12 cellular contexts compared by ENCODE assay signal in genomic region chr7:116434820-116435341, GRCh38.
A peak's percentile ranks its signal among the peaks of the same experiment; 100 is the strongest.
DNase-seq lines count a peak whose midpoint lies in the region; ATAC-seq and TF ChIP-seq lines count a peak whose summit lies in the region.
"Had no signal": no experiment of that assay in that cellular context is flagged by ENCODE, and none has a peak within 500 bp of the region (broad histone marks: within the 10 kb centered on the region; RNA-seq: fewer than 3 reads in every experiment).

No MANE protein-coding gene starts in this region.

- 68% methylated on average over 1 of the region's 1 CpG for WGBS in suprapubic skin

- TF ChIP-seq EP300 in suprapubic skin (IDR thresholded peaks at IDR 0.05): peak; percentile 26

- DNase-seq in HS-27A (ENCODE audit: low read depth) (peak; percentile 77), ascending aorta (ENCODE audit: low spot score in 2 of 2) (no peak), foreskin fibroblast (peak; percentile 78 to 85), suprapubic skin (ENCODE audit: low spot score in 2 of 2) (no peak), germinal center (ENCODE audit: low spot score) (no peak)
- DNase-seq in activated CD4-positive, CD25-positive, alpha-beta regulatory T cell treated with anti-CD3 and anti-CD28 coated beads, Interleukin-2, amount 50 U/mL, for 72 hours: no peak
- DNase-seq in stimulated activated naive CD4-positive, alpha-beta T cell treated with Interleukin-2 at 50 U/mL for 16 hours (lab: John Stamatoyannopoulos, UW): no peak
- DNase-seq: NCI-H1694 treated with DMSO at 0.1 percent for 48 hours, T-helper 17 cell, tibial artery had no signal

- TF ChIP-seq CTCF in ascending aorta (IDR thresholded peaks at IDR 0.05) (no peak), foreskin fibroblast (IDR thresholded peaks at IDR 0.05; ENCODE audit: low read depth, low read length) (no peak), suprapubic skin (IDR thresholded peaks at IDR 0.05) (no peak)

- no peak for TF ChIP-seq POLR2A in suprapubic skin (IDR thresholded peaks at IDR 0.05)

- ATAC-seq in HG02884 (IDR thresholded peaks at IDR 0.05; ENCODE audit: unreplicated experiment): no peak
- ATAC-seq: GM23338, T-helper 17 cell had no signal

- no peaks in the 10 kb centered on the region for H3K27me3 ChIP-seq in ascending aorta
- H3K27me3 ChIP-seq in suprapubic skin: no peaks in the 10 kb centered on the region
- H3K27me3 ChIP-seq: tibial artery had no signal

- H3K4me3 ChIP-seq in ascending aorta: no peak overlapping the region
- no peak overlapping the region for H3K4me3 ChIP-seq in foreskin fibroblast (ENCODE audit: low read depth in 1 of 2, low read length in 2 of 2)
- H3K4me3 ChIP-seq in suprapubic skin: no peak overlapping the region
- H3K4me3 ChIP-seq: GM23338, tibial artery had no signal

- H3K4me1 ChIP-seq in ascending aorta: peaks cover 0 to 14% of the 10 kb centered on the region in 2 donors
- peaks cover 7% of the 10 kb centered on the region for H3K4me1 ChIP-seq in suprapubic skin

- H3K36me3 ChIP-seq in ascending aorta: no peaks in the 10 kb centered on the region
- H3K36me3 ChIP-seq in suprapubic skin: no peaks in the 10 kb centered on the region
- H3K36me3 ChIP-seq: tibial artery had no signal

- H3K27ac ChIP-seq in ascending aorta: peak overlapping the region; percentile 30 to 42
- H3K27ac ChIP-seq in suprapubic skin: peak overlapping the region; percentile 29

- H3K9me3 ChIP-seq in ascending aorta (no peaks in the 10 kb centered on the region), suprapubic skin (no peaks in the 10 kb centered on the region)
- H3K9me3 ChIP-seq: tibial artery had no signal

- intact Hi-C loops in ascending aorta (cut with DNase I): loop anchor here (5.0 kb wide), 2 partner anchors 78 to 163 kb away; no protein-coding TSS in a partner anchor

Comparison
In these comparisons a context has a peak if more than half of its experiments do, and no peak if none do; other contexts are left out.
1. DNase-seq: peak in HS-27A (single experiment) and foreskin fibroblast (2 of 2); none in ascending aorta (0 of 2), suprapubic skin (0 of 2), activated CD4-positive, CD25-positive, alpha-beta regulatory T cell treated with anti-CD3 and anti-CD28 coated beads, Interleukin-2, amount 50 U/mL, for 72 hours (single experiment), germinal center (single experiment) and stimulated activated naive CD4-positive, alpha-beta T cell treated with Interleukin-2 at 50 U/mL for 16 hours (single experiment).